17 cellular contexts compared by ENCODE assay signal in the genomic region with DNA sequence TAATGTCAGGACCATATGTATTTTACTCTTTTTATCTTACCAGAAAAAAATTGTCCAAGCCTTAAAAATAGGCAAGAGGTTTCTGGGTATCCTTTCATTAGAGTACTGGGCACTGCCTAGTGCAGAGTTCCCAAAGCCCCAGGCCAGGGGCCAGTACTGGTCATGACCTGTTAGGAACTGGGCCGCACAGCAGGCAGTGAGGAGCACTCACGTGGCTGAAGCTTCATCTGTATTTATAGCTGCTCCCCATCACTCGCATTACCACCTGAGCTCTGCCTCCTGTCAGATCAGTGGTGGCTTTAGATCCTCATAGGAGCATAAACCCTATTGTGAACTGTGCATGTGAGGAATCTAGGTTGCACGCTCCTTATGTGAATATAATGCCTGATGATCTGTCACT.
A peak's percentile ranks its signal among the peaks of the same experiment; 100 is the strongest.
DNase-seq lines count a peak whose midpoint lies in the region; ATAC-seq and TF ChIP-seq lines count a peak whose summit lies in the region.
"Had no signal": no experiment of that assay in that cellular context is flagged by ENCODE, and none has a peak within 500 bp of the region (broad histone marks: within the 10 kb centered on the region; RNA-seq: fewer than 3 reads in every experiment).

No MANE protein-coding gene starts in this region.

- no peaks in the 10 kb centered on the region for H3K79me1 ChIP-seq in mesenchymal stem cell (replicated peaks; ENCODE audit: low read length, poor library complexity, severe bottlenecking)

- POLR2A ChIA-PET in HCT116 (lab: Charles Lee): no interaction called here

- CTCF ChIA-PET in HCT116 (lab: Charles Lee): interaction anchor here (1.2 kb wide), 1 partner anchor 270 kb away, joined by 3 read pairs; no protein-coding TSS in a partner anchor

- no peak overlapping the region for H3K27ac Mint-ChIP-seq in mesothelial cell of epicardium
- H3K27ac Mint-ChIP-seq: CD4-positive, alpha-beta memory T cell; HFFc6 had no signal

- no peaks in the 10 kb centered on the region for H3K9me3 Mint-ChIP-seq in mesothelial cell of epicardium
- H3K9me3 Mint-ChIP-seq: HFFc6 had no signal

- no peak overlapping the region for H3K4me3 Mint-ChIP-seq in mesothelial cell of epicardium
- H3K4me3 Mint-ChIP-seq: CD4-positive, alpha-beta memory T cell; HFFc6 had no signal

- H3K27ac ChIP-seq in HCT116 (ENCODE audit: low read depth, low read length) (peak overlapping the region; percentile 38), WERI-Rb-1 (no peak overlapping the region), mesenchymal stem cell (ENCODE audit: low read length, poor library complexity, severe bottlenecking) (no peak overlapping the region)

- peaks cover 1% of the 10 kb centered on the region for H3K27me3 Mint-ChIP-seq in mesothelial cell of epicardium (ENCODE audit: low read depth)

- H3K9ac ChIP-seq in HCT116 (ENCODE audit: low read length) (peak overlapping the region; percentile 22; the same call in 1 of the 2 replicates), mesenchymal stem cell (ENCODE audit: low read length) (no peak overlapping the region)

- no peak overlapping the region for H2BK5ac ChIP-seq in mesenchymal stem cell (ENCODE audit: low read depth, low read length, poor library complexity, severe bottlenecking)

- BruUV-seq in HCT116 (replicated peaks; lab: Mats Ljungman, UMichigan): no TSS peak

- H3K27me3 ChIP-seq in HCT116 (ENCODE audit: insufficient read depth, low read length) (no peaks in the 10 kb centered on the region), WERI-Rb-1 (ENCODE audit: insufficient read depth, low read depth, severe bottlenecking) (no peaks in the 10 kb centered on the region), mesenchymal stem cell (ENCODE audit: control insufficient read depth in 1 of 2, insufficient read depth in 1 of 2, low read length in 2 of 2) (no peaks in the 10 kb centered on the region)

- peak overlapping the region; percentile 43 for H3K4me2 ChIP-seq in HCT116 (ENCODE audit: low read length)
- H3K4me2 ChIP-seq in mesenchymal stem cell (ENCODE audit: low read length, poor library complexity, severe bottlenecking): no peak overlapping the region

- H4K20me1 ChIP-seq in HCT116 (ENCODE audit: insufficient read depth): no peaks in the 10 kb centered on the region

- H2BK120ac ChIP-seq in mesenchymal stem cell (ENCODE audit: low read depth, low read length): no peak overlapping the region

- H2AFZ ChIP-seq in HCT116 (ENCODE audit: low read depth, low read length, poor library complexity, severe bottlenecking) (no peak overlapping the region), mesenchymal stem cell (ENCODE audit: low read depth, low read length) (no peak overlapping the region)

- no peak for TF ChIP-seq CTCF in HCT116 (IDR thresholded peaks at IDR 0.05 in 2 of 3, conservative IDR thresholded peaks at IDR 0.05 in 1 of 3; ENCODE audit: borderline replicate concordance in 1 of 3, insufficient read depth in 1 of 3, low read depth in 2 of 3, low read length in 2 of 3)
- TF ChIP-seq CTCF in WERI-Rb-1 (IDR thresholded peaks at IDR 0.05; ENCODE audit: low read depth, low read length): no peak
- TF ChIP-seq CTCF in mesothelial cell of epicardium (IDR thresholded peaks at IDR 0.05; ENCODE audit: unreplicated experiment): no peak

- H4K91ac ChIP-seq in mesenchymal stem cell (ENCODE audit: low read length): no peak overlapping the region

- WGBS in mesenchymal stem cell: 83% methylated on average over 3 of the region's 4 CpGs

- no peak for DNase-seq in HCT116 (ENCODE audit: low read depth, low spot score)
- DNase-seq in WERI-Rb-1: peak; percentile 23
- no peak for DNase-seq in mesenchymal stem cell
- DNase-seq in SK-N-DZ (ENCODE audit: low spot score): no peak
- DNase-seq in mesothelial cell of epicardium (ENCODE audit: low spot score in 2 of 2, unreplicated experiment in 2 of 2): no peak
- DNase-seq in RPMI8226: no peak
- DNase-seq: C1 segment of cervical spinal cord; Calu3; CD4-positive, alpha-beta memory T cell; COR-L47; DMS53; DMS79 treated with DMSO at 0.1 percent for 48 hours; GF-D8; GOT3; H7; HCEC 1CT; HFFc6 had no signal

- no peaks in the 10 kb centered on the region for H3K36me3 Mint-ChIP-seq in mesothelial cell of epicardium
- H3K36me3 Mint-ChIP-seq: CD4-positive, alpha-beta memory T cell had no signal

- H3K79me2 ChIP-seq in HCT116 (ENCODE audit: insufficient read depth, low read length): peaks cover 73% of the 10 kb centered on the region

- H3K36me3 ChIP-seq in HCT116 (ENCODE audit: control insufficient read depth in 1 of 2, insufficient read depth in 2 of 2, low read length in 2 of 2) (peaks cover 0 to 16% of the 10 kb centered on the region in 2 experiments; a peak in 1 of 4 replicates), WERI-Rb-1 (no peaks in the 10 kb centered on the region), mesenchymal stem cell (ENCODE audit: control insufficient read depth in 1 of 2, insufficient read depth in 2 of 2, low read depth in 1 of 2, low read length in 2 of 2) (no peaks in the 10 kb centered on the region)

- RAD21 ChIA-PET in HCT116 (lab: Charles Lee; ENCODE audit: low non-redundant PET in 1 of 2, low total read pairs in 2 of 2, uncharacterized antibody in 2 of 2, unreplicated experiment in 2 of 2): no interaction called here

- no peak for TF ChIP-seq RAD21 in HCT116 (IDR thresholded peaks at IDR 0.05; ENCODE audit: low read depth)

- H4K8ac ChIP-seq in mesenchymal stem cell (ENCODE audit: low read length): peak overlapping the region; percentile 46

- H3K18ac ChIP-seq in mesenchymal stem cell (ENCODE audit: low read depth in 1 of 2, low read length in 2 of 2): no peak overlapping the region

- H3K4me1 Mint-ChIP-seq in mesothelial cell of epicardium: no peaks in the 10 kb centered on the region
- H3K4me1 Mint-ChIP-seq: CD4-positive, alpha-beta memory T cell had no signal

- no peak overlapping the region for H2BK12ac ChIP-seq in mesenchymal stem cell (ENCODE audit: low read length in 2 of 2)

- no peak overlapping the region for H2BK15ac ChIP-seq in mesenchymal stem cell (ENCODE audit: low read depth, poor library complexity, severe bottlenecking)

- peak; percentile 20; the same call in 1 of the 2 replicates for ATAC-seq in HCT116

- no peaks in the 10 kb centered on the region for H3K9me2 ChIP-seq in HCT116 (ENCODE audit: insufficient read depth)

- H3K4me1 ChIP-seq in HCT116 (ENCODE audit: control insufficient read depth in 1 of 2, insufficient read depth in 2 of 2, low read length in 2 of 2): peaks cover 45 to 75% of the 10 kb centered on the region in 2 experiments
- H3K4me1 ChIP-seq in mesenchymal stem cell (ENCODE audit: control insufficient read depth, insufficient read depth, low read depth, low read length): peaks cover 6% of the 10 kb centered on the region

- no peak overlapping the region for H3K14ac ChIP-seq in mesenchymal stem cell (ENCODE audit: low read length in 2 of 2)

- H3K23ac ChIP-seq in mesenchymal stem cell (ENCODE audit: low read length in 2 of 2): no peak overlapping the region

- TF ChIP-seq POLR2A in HCT116 (IDR thresholded peaks at IDR 0.05; ENCODE audit: borderline replicate concordance, extremely low read depth, insufficient read depth, insufficient read length): no peak

- H3K9me3 ChIP-seq in HCT116 (ENCODE audit: control insufficient read depth in 1 of 2, insufficient read depth in 1 of 2, low read depth in 1 of 2, low read length in 2 of 2) (no peaks in the 10 kb centered on the region), WERI-Rb-1 (ENCODE audit: severe bottlenecking) (no peaks in the 10 kb centered on the region), mesenchymal stem cell (ENCODE audit: control insufficient read depth, low read length) (no peaks in the 10 kb centered on the region)

- intact Hi-C loops in HCT116 (cut with micrococcal nuclease): no loop called here

- H3K4ac ChIP-seq in mesenchymal stem cell (ENCODE audit: low read depth in 1 of 2, low read length in 2 of 2): no peak overlapping the region

- H3K4me3 ChIP-seq in HCT116 (replicated peaks in 1 of 2; ENCODE audit: low read depth in 1 of 2, low read length in 2 of 2) (no peak overlapping the region), WERI-Rb-1 (ENCODE audit: low read depth, low read length) (no peak overlapping the region), mesenchymal stem cell (ENCODE audit: insufficient read depth in 1 of 2, low read depth in 1 of 2, low read length in 2 of 2) (no peak overlapping the region)

- no peak overlapping the region for H2AK5ac ChIP-seq in mesenchymal stem cell (ENCODE audit: low read length, severe bottlenecking)

TF ChIP-seq in HCT116, 20 proteins besides CTCF, POLR2A, EP300 and RAD21 (continues in another document):
- TF ChIP-seq ATF3 (IDR thresholded peaks at IDR 0.05) (no peak), ZNF274 (IDR thresholded peaks at IDR 0.05; ENCODE audit: low read depth, low read length) (no peak), ZBTB33 (IDR thresholded peaks at IDR 0.05; ENCODE audit: extremely low read depth, insufficient replicate concordance, low read length) (no peak), ZFX (IDR thresholded peaks at IDR 0.05) (no peak), EZH2phosphoT487 (IDR thresholded peaks at IDR 0.05; ENCODE audit: borderline replicate concordance) (no peak), CBX3 (IDR thresholded peaks at IDR 0.05; ENCODE audit: low read depth) (no peak), FOSL1 (IDR thresholded peaks at IDR 0.05; ENCODE audit: low read depth) (no peak)
- TF ChIP-seq, protein P1, sequence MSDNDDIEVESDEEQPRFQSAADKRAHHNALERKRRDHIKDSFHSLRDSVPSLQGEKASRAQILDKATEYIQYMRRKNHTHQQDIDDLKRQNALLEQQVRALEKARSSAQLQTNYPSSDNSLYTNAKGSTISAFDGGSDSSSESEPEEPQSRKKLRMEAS (IDR thresholded peaks at IDR 0.05): peak; percentile 56; the same call in 1 of the 2 replicates
